ENCODE assay signal across 12 cellular contexts in the genomic region with DNA sequence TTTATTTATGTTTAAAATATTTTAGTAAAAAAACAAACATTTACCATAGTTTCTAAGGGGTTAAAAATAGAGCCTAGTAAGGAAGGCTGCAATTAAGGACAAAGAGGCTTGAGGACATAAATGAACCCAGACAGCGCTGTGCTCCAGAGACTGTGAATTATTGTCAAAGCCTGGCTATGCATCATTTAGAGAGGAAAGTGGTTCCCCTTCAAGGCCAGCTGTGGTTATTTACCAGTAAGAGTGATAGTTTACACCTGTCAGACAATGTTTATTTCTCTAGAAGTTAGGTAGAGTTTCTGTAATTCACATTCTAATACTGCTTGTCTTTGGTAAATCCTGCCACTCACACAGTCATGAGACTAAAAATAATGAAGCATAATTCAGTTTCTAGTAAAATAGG. TPM values are rescaled to one million over a fixed set of nuclear protein-coding genes. Genes with fewer than 3 reads are reported as not detected.
A peak's percentile ranks its signal among the peaks of the same experiment; 100 is the strongest.
DNase-seq lines count a peak whose midpoint lies in the region; ATAC-seq lines count a peak whose summit lies in the region.
"Had no signal": no experiment of that assay in that cellular context is flagged by ENCODE, and none has a peak within 500 bp of the region (broad histone marks: within the 10 kb centered on the region; RNA-seq: fewer than 3 reads in every experiment).

No MANE protein-coding gene starts in this region.

- H3K9me3 Mint-ChIP-seq in activated CD4-positive, alpha-beta T cell treated with anti-CD3 and anti-CD28 coated beads for 36 hours (ENCODE audit: low read depth): no peaks in the 10 kb centered on the region

- ATAC-seq in GM18868 (IDR thresholded peaks at IDR 0.05; ENCODE audit: unreplicated experiment) (peak; percentile 95), GM21737 (IDR thresholded peaks at IDR 0.05; ENCODE audit: unreplicated experiment) (peak; percentile 84), HG03432 (IDR thresholded peaks at IDR 0.05; ENCODE audit: unreplicated experiment) (peak; percentile 95)
- no peak for ATAC-seq in activated CD4-positive, alpha-beta T cell treated with anti-CD3 and anti-CD28 coated beads for 36 hours
- ATAC-seq: left colon had no signal

- H3K27me3 Mint-ChIP-seq in activated CD4-positive, alpha-beta T cell treated with anti-CD3 and anti-CD28 coated beads for 36 hours: peaks cover 3% of the 10 kb centered on the region

- CTCF ChIA-PET in activated CD4-positive, alpha-beta T cell treated with anti-CD3 and anti-CD28 coated beads for 36 hours (lab: Charles Lee): no interaction called here

- H3K36me3 Mint-ChIP-seq in activated CD4-positive, alpha-beta T cell treated with anti-CD3 and anti-CD28 coated beads for 36 hours (ENCODE audit: low read depth): no peaks in the 10 kb centered on the region

- no peaks in the 10 kb centered on the region for H3K4me1 Mint-ChIP-seq in activated CD4-positive, alpha-beta T cell treated with anti-CD3 and anti-CD28 coated beads for 36 hours

- H3K4me3 Mint-ChIP-seq in activated CD4-positive, alpha-beta T cell treated with anti-CD3 and anti-CD28 coated beads for 36 hours: no peak overlapping the region

- intact Hi-C loops in activated CD4-positive, alpha-beta T cell treated with anti-CD3 and anti-CD28 coated beads for 36 hours (cut with DNase I, micrococcal nuclease): no loop called here

- POLR2A ChIA-PET in activated CD4-positive, alpha-beta T cell treated with anti-CD3 and anti-CD28 coated beads for 36 hours (lab: Charles Lee): no interaction called here

- DNase-seq in NCI-H774 (lab: John Stamatoyannopoulos, UW) (peak; percentile 75), KG1 (lab: John Stamatoyannopoulos, UW) (no peak), SKM-1 (lab: John Stamatoyannopoulos, UW; ENCODE audit: unreplicated experiment) (no peak)
- no peak for DNase-seq in activated T-cell treated with anti-CD3 and anti-CD28 coated beads, Interleukin-2, amount 50 U/mL, for 1 hour
- DNase-seq in activated CD4-positive, alpha-beta T cell treated with anti-CD3 and anti-CD28 coated beads for 36 hours: no peak
- DNase-seq: activated CD4-positive, alpha-beta T cell treated with anti-CD3 and anti-CD28 coated beads, Interleukin-2, amount 50 U/mL, for 48 hours; left colon; Peyer's patch; sigmoid colon had no signal

- H3K27ac Mint-ChIP-seq in activated CD4-positive, alpha-beta T cell treated with anti-CD3 and anti-CD28 coated beads for 36 hours: no peak overlapping the region

RNA-seq across cellular contexts. Expression of a gene that starts 32.4 kb away (rescaled TPM):
- total RNA-seq in activated CD4-positive, alpha-beta T cell treated with anti-CD3 and anti-CD28 coated beads for 36 hours: 10 to 100 TPM; 27.3 to 32.3 TPM
